8 cellular contexts compared by ENCODE assay signal in the genomic region with DNA sequence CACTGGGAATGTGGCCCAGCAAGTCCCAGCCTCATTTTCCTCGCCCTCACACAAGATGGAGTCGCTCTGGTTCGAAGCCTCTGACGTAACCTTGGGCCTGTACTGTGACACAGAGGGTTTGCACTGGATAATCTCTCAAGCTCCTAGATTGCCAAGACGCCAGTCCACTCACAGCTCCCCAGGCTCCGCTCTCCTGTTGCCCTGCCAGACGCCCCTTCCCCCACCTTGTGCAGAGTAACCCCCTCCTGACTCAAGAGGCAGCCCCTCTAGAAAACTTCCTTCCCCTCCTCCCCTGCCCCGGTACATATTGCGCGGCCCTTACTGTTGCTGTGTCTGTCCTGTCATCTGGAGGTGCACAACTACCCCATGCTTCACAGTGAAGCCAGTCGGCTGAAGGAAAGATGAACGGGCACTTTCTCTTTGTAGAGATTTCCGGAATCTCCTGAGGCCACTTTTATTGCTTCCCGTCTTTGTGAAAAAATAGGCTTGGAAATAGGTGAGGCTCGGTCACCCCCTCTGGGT. TPM values are rescaled to one million over a fixed set of nuclear protein-coding genes. Genes with fewer than 3 reads are reported as not detected.
A peak's percentile ranks its signal among the peaks of the same experiment; 100 is the strongest.
DNase-seq lines count a peak whose midpoint lies in the region; ATAC-seq and TF ChIP-seq lines count a peak whose summit lies in the region.

No MANE protein-coding gene starts in this region.

- no peak for DNase-seq in activated T-cell treated with anti-CD3 and anti-CD28 coated beads, Interleukin-2, amount 50 U/mL, for 24 hours
- DNase-seq in activated T-cell treated with anti-CD3 and anti-CD28 coated beads, Interleukin-2, amount 50 U/mL, for 48 hours = no peak
- no peak for DNase-seq in colonic mucosa
- no peak for DNase-seq in lower lobe of right lung
- DNase-seq in type B pancreatic cell (ENCODE audit: extremely low spot score, unreplicated experiment) = no peak
- no peak for DNase-seq in GM13977 (ENCODE audit: low spot score)
- DNase-seq in NCI-H2029 (lab: John Stamatoyannopoulos, UW) = no peak
- no peak for DNase-seq in LoVo (ENCODE audit: low spot score)

- in situ Hi-C loops in GM13977 (cut with MboI; ENCODE audit: low pct_unique_long_range_greater_than_20kb, low sequenced_read_pairs, unreplicated experiment) = no loop called here

- TF ChIP-seq CTCF in colonic mucosa (IDR thresholded peaks at IDR 0.05) (no peak), lower lobe of right lung (IDR thresholded peaks at IDR 0.05) (no peak), type B pancreatic cell (conservative IDR thresholded peaks at IDR 0.05) (no peak), GM13977 (IDR thresholded peaks at IDR 0.05; ENCODE audit: extremely low read depth, insufficient read depth, missing control alignments) (no peak)

- H3K9ac ChIP-seq in colonic mucosa (ENCODE audit: low read depth in 2 of 2, low read length in 2 of 2) = peak overlapping the region; percentile 66

- intact Hi-C loops in colonic mucosa (cut with DNase I) (no loop called here), lower lobe of right lung (cut with DNase I) (no loop called here)

- H3K4me1 ChIP-seq in colonic mucosa (no peaks in the 10 kb centered on the region), lower lobe of right lung (peaks cover 12% of the 10 kb centered on the region)

- peaks cover 11% of the 10 kb centered on the region for H3K4me1 Mint-ChIP-seq in activated T-cell treated with anti-CD3 and anti-CD28 coated beads, Interleukin-2, amount 50 U/mL, for 24 hours (ENCODE audit: low read depth)
- H3K4me1 Mint-ChIP-seq in type B pancreatic cell (ENCODE audit: unreplicated experiment) = peaks cover 15% of the 10 kb centered on the region

- no peak overlapping the region for H3K27ac Mint-ChIP-seq in activated T-cell treated with anti-CD3 and anti-CD28 coated beads, Interleukin-2, amount 50 U/mL, for 24 hours
- H3K27ac Mint-ChIP-seq in type B pancreatic cell = peak overlapping the region; percentile 83

- H3K36me3 Mint-ChIP-seq in activated T-cell treated with anti-CD3 and anti-CD28 coated beads, Interleukin-2, amount 50 U/mL, for 24 hours (ENCODE audit: low read depth) = no peaks in the 10 kb centered on the region
- no peaks in the 10 kb centered on the region for H3K36me3 Mint-ChIP-seq in type B pancreatic cell

- peak overlapping the region; percentile 29 for H3K4me3 Mint-ChIP-seq in activated T-cell treated with anti-CD3 and anti-CD28 coated beads, Interleukin-2, amount 50 U/mL, for 24 hours
- peak overlapping the region; percentile 81 for H3K4me3 Mint-ChIP-seq in type B pancreatic cell

- H3K36me3 ChIP-seq in colonic mucosa (no peaks in the 10 kb centered on the region), lower lobe of right lung (peaks cover 4% of the 10 kb centered on the region)

- H3K27ac ChIP-seq in colonic mucosa (peak overlapping the region; percentile 67), lower lobe of right lung (peak overlapping the region; percentile 84)

- H3K9me3 ChIP-seq in colonic mucosa (no peaks in the 10 kb centered on the region), lower lobe of right lung (no peaks in the 10 kb centered on the region)

- H3K27me3 ChIP-seq in colonic mucosa (peaks cover 12% of the 10 kb centered on the region), lower lobe of right lung (ENCODE audit: low read depth) (peaks cover 4% of the 10 kb centered on the region)

- H3K9me3 Mint-ChIP-seq in activated T-cell treated with anti-CD3 and anti-CD28 coated beads, Interleukin-2, amount 50 U/mL, for 24 hours = no peaks in the 10 kb centered on the region
- H3K9me3 Mint-ChIP-seq in type B pancreatic cell = no peaks in the 10 kb centered on the region

- H3K27me3 Mint-ChIP-seq in activated T-cell treated with anti-CD3 and anti-CD28 coated beads, Interleukin-2, amount 50 U/mL, for 24 hours = peaks cover 60% of the 10 kb centered on the region
- H3K27me3 Mint-ChIP-seq in type B pancreatic cell = peaks cover 35% of the 10 kb centered on the region

- ATAC-seq in lower lobe of right lung = peak; percentile 5 to 15

- H3K4me3 ChIP-seq in colonic mucosa = peak overlapping the region; percentile 59
- H3K4me3 ChIP-seq in lower lobe of right lung = peak overlapping the region; percentile 70

RNA-seq across cellular contexts. Expression of a gene that starts 1.0 kb away (rescaled TPM):
- total RNA-seq in colonic mucosa (1 to 10 TPM in 1 of 2 donors, under 1 TPM in 1; 0.74 to 2.1 TPM), lower lobe of right lung (4.1 TPM), type B pancreatic cell (ENCODE audit: low replicate concordance) (0.31 and 2.9 TPM in 2 replicates)
